Comparison of ENCODE assay signal across 8 cellular contexts in genomic region chr16:28822520-28823290, GRCh38. TPM values are rescaled to one million over a fixed set of nuclear protein-coding genes. Genes with fewer than 3 reads are reported as not detected.
DNase-seq lines count a peak whose midpoint lies in the region; ATAC-seq and TF ChIP-seq lines count a peak whose summit lies in the region.

TSS of gene ATXN2L (plus strand) at chr16:28822999. CDS start at chr16:28823260, 261 bp downstream.

- H3K4me3 ChIP-seq in BJ (ENCODE audit: low read depth, low read length): peak within 1 kb of the TSS; percentile 82
- peak within 1 kb of the TSS; percentile 79 to 100 (median 97) for H3K4me3 ChIP-seq in dorsolateral prefrontal cortex
- peak within 1 kb of the TSS; percentile 97 to 99 (median 99) for H3K4me3 ChIP-seq in right lobe of liver

- peak within 1 kb of the TSS; percentile 80 to 100 (median 98) for H3K27ac ChIP-seq in dorsolateral prefrontal cortex
- peak within 1 kb of the TSS; percentile 88 to 99 (median 94) for H3K27ac ChIP-seq in right lobe of liver

- no peaks in the 10 kb centered on the region for H3K27me3 ChIP-seq in BJ (ENCODE audit: control insufficient read depth, insufficient read depth, low read length)
- no peaks in the 10 kb centered on the region for H3K27me3 ChIP-seq in dorsolateral prefrontal cortex
- no peaks in the 10 kb centered on the region for H3K27me3 ChIP-seq in right lobe of liver

- no peaks in the 10 kb centered on the region for H3K9me3 ChIP-seq in right lobe of liver

- peak within 1 kb of the TSS; percentile 94 for H3K4me3 Mint-ChIP-seq in activated CD4-positive, alpha-beta memory T cell treated with anti-CD3 and anti-CD28 coated beads for 36 hours

- intact Hi-C loops in activated CD4-positive, alpha-beta memory T cell treated with anti-CD3 and anti-CD28 coated beads for 36 hours (cut with micrococcal nuclease): loop anchor here (10.0 kb wide), 1 partner anchor 1002 kb away; the partner anchor contains the start of gene MVP
- intact Hi-C loops in dorsolateral prefrontal cortex (cut with DNase I) (loop anchor here in 1 of 2 donors (5.0 to 10.0 kb wide), 2 partner anchors 125 to 268 kb away; partner anchors contain the start of gene SGF29), right lobe of liver (cut with DNase I) (no loop called here)

- no peaks in the 10 kb centered on the region for H3K9me3 Mint-ChIP-seq in activated CD4-positive, alpha-beta memory T cell treated with anti-CD3 and anti-CD28 coated beads for 36 hours

- peaks cover 0 to 43% (median 12%) of the 10 kb centered on the region in 4 donors for H3K4me1 ChIP-seq in right lobe of liver

- POLR2A ChIA-PET in BJ (lab: Charles Lee): no interaction called here
- POLR2A ChIA-PET in activated CD4-positive, alpha-beta memory T cell treated with anti-CD3 and anti-CD28 coated beads for 36 hours (lab: Charles Lee): interaction anchor here (0.5 to 3.6 kb wide), 16 partner anchors 9 to 329 kb away, joined by 3 to 37 read pairs (median 4); partner anchors contain the start of genes ATP2A1, RABEP2, SH2B1 and TUFM

- peaks cover 39% of the 10 kb centered on the region for H3K4me1 Mint-ChIP-seq in activated CD4-positive, alpha-beta memory T cell treated with anti-CD3 and anti-CD28 coated beads for 36 hours (ENCODE audit: low read depth)

- peaks cover 44% of the 10 kb centered on the region for H3K36me3 Mint-ChIP-seq in activated CD4-positive, alpha-beta memory T cell treated with anti-CD3 and anti-CD28 coated beads for 36 hours

- WGBS in right lobe of liver (ENCODE audit: insufficient coverage, low coverage, low lambda C conversion rate, missing lambda C conversion rate): 1% methylated on average over 18 of the region's 91 CpGs

- TF ChIP-seq CTCF in BJ (IDR thresholded peaks at IDR 0.05; ENCODE audit: insufficient read depth, low read depth, low read length) (no peak), dorsolateral prefrontal cortex (IDR thresholded peaks at IDR 0.05 in 54 of 56, conservative IDR thresholded peaks at IDR 0.05 in 2 of 56; ENCODE audit: low read depth in 1 of 56, partially characterized antibody in 56 of 56) (peak in 48 of 56 donors; percentile 17 to 61 (median 41)), right lobe of liver (IDR thresholded peaks at IDR 0.05) (peak in 2 of 4 donors; percentile 11)

- peak within 1 kb of the TSS; percentile 99 for H3K27ac Mint-ChIP-seq in activated CD4-positive, alpha-beta memory T cell treated with anti-CD3 and anti-CD28 coated beads for 36 hours

- peaks cover 10% of the 10 kb centered on the region for H3K36me3 ChIP-seq in BJ (ENCODE audit: control insufficient read depth, insufficient read depth, low read length)
- H3K36me3 ChIP-seq in right lobe of liver: peaks cover 1 to 28% (median 14%) of the 10 kb centered on the region in 4 donors

- CTCF ChIA-PET in BJ (lab: Yijun Ruan, JAX): interaction anchor here (3.2 kb wide), 1 partner anchor 122 kb away, joined by 12 read pairs; no protein-coding TSS in a partner anchor
- CTCF ChIA-PET in activated CD4-positive, alpha-beta memory T cell treated with anti-CD3 and anti-CD28 coated beads for 36 hours (lab: Charles Lee): interaction anchor here (1.0 to 2.8 kb wide), 2 partner anchors 23 to 122 kb away, joined by 4 to 10 read pairs; partner anchors contain the start of gene TUFM

- DNase-seq in BJ (ENCODE audit: low read depth) (peak; percentile 46), NCI-H774 (lab: John Stamatoyannopoulos, UW) (peak; percentile 95), dorsolateral prefrontal cortex (peak; percentile 83 to 95 (median 92)), right lobe of liver (peak; percentile 94 to 96 (median 96))
- DNase-seq in activated CD4-positive, alpha-beta memory T cell treated with anti-CD3 and anti-CD28 coated beads for 36 hours: peak; percentile 97
- peak; percentile 96 for DNase-seq in stimulated activated CD4-positive, alpha-beta T cell treated with anti-CD3 and anti-CD28 coated beads, Interleukin-4, amount 100 ng/mL, for 24 hours

- no peaks in the 10 kb centered on the region for H3K27me3 Mint-ChIP-seq in activated CD4-positive, alpha-beta memory T cell treated with anti-CD3 and anti-CD28 coated beads for 36 hours

- TF ChIP-seq POLR2A in right lobe of liver (IDR thresholded peaks at IDR 0.05): peak; percentile 87

- ATAC-seq in GM19328 (IDR thresholded peaks at IDR 0.05; ENCODE audit: unreplicated experiment) (peak; percentile 48), HG03521 (IDR thresholded peaks at IDR 0.05; ENCODE audit: unreplicated experiment) (peak; percentile 42), right lobe of liver (peak; percentile 75 to 81 (median 80))

RNA-seq across cellular contexts. Expression of gene ATXN2L, which starts in this region (rescaled TPM):
- polyA plus RNA-seq in BJ (2011; rRNA removed): 17.8 and 19.9 TPM in 2 replicates
- polyA minus RNA-seq in BJ (2011; rRNA and poly(A)+ RNA removed): 22.4 and 39.7 TPM in 2 replicates
- total RNA-seq in activated CD4-positive, alpha-beta memory T cell treated with anti-CD3 and anti-CD28 coated beads for 36 hours: 100 to 1,000 TPM; 260 to 277 TPM
- total RNA-seq in dorsolateral prefrontal cortex: 100 to 1,000 TPM; 103 to 193 (median 134) TPM
- total RNA-seq in right lobe of liver: 10 to 100 TPM; 40.5 to 78.1 (median 57.2) TPM

Comparison
In these comparisons a context has a peak if more than half of its experiments do, and no peak if none do; other contexts are left out.
1. Peak in every context shown above with its lines: DNase-seq, ATAC-seq, H3K4me3 ChIP-seq and H3K27ac ChIP-seq.
2. DNase-seq: peak in every context shown above with its lines; median percentile 97 in activated CD4-positive, alpha-beta memory T cell treated with anti-CD3 and anti-CD28 coated beads for 36 hours; 96 in right lobe of liver; 96 in stimulated activated CD4-positive, alpha-beta T cell treated with anti-CD3 and anti-CD28 coated beads, Interleukin-4, amount 100 ng/mL, for 24 hours; 95 in NCI-H774; 92 in dorsolateral prefrontal cortex; 46 in BJ.